22 cellular contexts compared by ENCODE assay signal in genomic region chr6:5453531-5453930, GRCh38.
A peak's percentile ranks its signal among the peaks of the same experiment; 100 is the strongest.
DNase-seq lines count a peak whose midpoint lies in the region; ATAC-seq, FAIRE-seq and TF ChIP-seq lines count a peak whose summit lies in the region.
"Had no signal": no experiment of that assay in that cellular context is flagged by ENCODE, and none has a peak within 500 bp of the region (broad histone marks: within the 10 kb centered on the region; RNA-seq: fewer than 3 reads in every experiment).

No MANE protein-coding gene starts in this region.

- ATAC-seq in HepG2 (no peak), GM18498 (IDR thresholded peaks at IDR 0.05; ENCODE audit: unreplicated experiment) (no peak)
- ATAC-seq: right cardiac atrium had no signal

- no peaks in the 10 kb centered on the region for H3K27me3 ChIP-seq in hepatocyte
- no peaks in the 10 kb centered on the region for H3K27me3 ChIP-seq in HepG2 (ENCODE audit: control insufficient read depth in 1 of 2, insufficient read depth in 2 of 2, low read length in 2 of 2)
- H3K27me3 ChIP-seq: ovary, spleen had no signal

- POLR2A ChIA-PET in HepG2 (lab: Yijun Ruan, JAX), result no interaction called here

- intact Hi-C loops in lower leg skin (cut with DNase I; ENCODE audit: low total_unique reads), result no loop called here
- intact Hi-C loops in HepG2 (cut with micrococcal nuclease; ENCODE audit: unreplicated experiment), result no loop called here

- H3K36me3 ChIP-seq in hepatocyte (replicated peaks; ENCODE audit: insufficient read depth, low read depth) (no peaks in the 10 kb centered on the region), HepG2 (replicated peaks in 1 of 2; ENCODE audit: control insufficient read depth in 1 of 2, insufficient read depth in 2 of 2, low read length in 2 of 2) (no peaks in the 10 kb centered on the region)
- H3K36me3 ChIP-seq: ovary, spleen, WERI-Rb-1 had no signal

- H4K20me1 ChIP-seq in hepatocyte (ENCODE audit: insufficient read depth, poor library complexity, severe bottlenecking) (no peaks in the 10 kb centered on the region), HepG2 (ENCODE audit: insufficient read depth, low read length) (no peaks in the 10 kb centered on the region)

- H3K4me3 ChIP-seq in hepatocyte, result no peak overlapping the region
- H3K4me3 ChIP-seq in lower leg skin (ENCODE audit: low read depth, poor library complexity, severe bottlenecking), result no peak overlapping the region
- no peak overlapping the region for H3K4me3 ChIP-seq in HepG2 (replicated peaks in 1 of 3; ENCODE audit: insufficient read depth in 1 of 3, low read depth in 2 of 3, low read length in 3 of 3)
- H3K4me3 ChIP-seq: ovary, spleen had no signal

- H3K27ac ChIP-seq in hepatocyte (no peak overlapping the region), HepG2 (ENCODE audit: extremely low read length, insufficient read depth, low read length) (no peak overlapping the region)
- H3K27ac ChIP-seq: ovary, spleen, WERI-Rb-1 had no signal

- TF ChIP-seq EP300 in HepG2 (IDR thresholded peaks at IDR 0.05; ENCODE audit: low read depth in 2 of 2, low read length in 2 of 2) (no peak), HepG2 (CRISPR knock-in tag; IDR thresholded peaks at IDR 0.05; ENCODE audit: borderline replicate concordance) (no peak)

- H2AFZ ChIP-seq in hepatocyte (no peak overlapping the region), HepG2 (ENCODE audit: low read length) (no peak overlapping the region)

- CTCF ChIA-PET in HepG2 (lab: Yijun Ruan, JAX; ENCODE audit: low intra/inter-chr PET ratio, low total read pairs), result no interaction called here

- no peaks in the 10 kb centered on the region for H3K9me2 ChIP-seq in hepatocyte (replicated peaks; ENCODE audit: insufficient read depth)

- no peak for TF ChIP-seq CTCF in hepatocyte (IDR thresholded peaks at IDR 0.05; ENCODE audit: poor library complexity)
- TF ChIP-seq CTCF in lower leg skin (IDR thresholded peaks at IDR 0.05), result no peak
- no peak for TF ChIP-seq CTCF in HepG2 (CRISPR knock-in tag; IDR thresholded peaks at IDR 0.05)

- H3K9me3 ChIP-seq in hepatocyte (ENCODE audit: low read depth) (no peaks in the 10 kb centered on the region), HepG2 (ENCODE audit: low read length) (no peaks in the 10 kb centered on the region)
- H3K9me3 ChIP-seq: ovary, spleen had no signal

- WGBS in hepatocyte (ENCODE audit: low lambda C conversion rate, missing lambda C conversion rate), result 87% methylated on average over 5 of the region's 5 CpGs
- 83 to 87% methylated on average over 5 of the region's 5 CpGs for WGBS in lower leg skin, 2 donors
- WGBS in HepG2 (ENCODE audit: low lambda C conversion rate), result 90% methylated on average over 5 of the region's 5 CpGs

- TF ChIP-seq RAD21 in HepG2 (CRISPR knock-in tag; IDR thresholded peaks at IDR 0.05), result no peak

- H3K4me1 ChIP-seq in hepatocyte (ENCODE audit: insufficient read depth) (no peaks in the 10 kb centered on the region), HepG2 (ENCODE audit: insufficient read depth, low read length) (no peaks in the 10 kb centered on the region)
- H3K4me1 ChIP-seq: spleen had no signal

- H3K79me2 ChIP-seq in hepatocyte (no peaks in the 10 kb centered on the region), HepG2 (ENCODE audit: insufficient read depth, low read length) (no peaks in the 10 kb centered on the region)

- H3K4me2 ChIP-seq in hepatocyte (no peak overlapping the region), HepG2 (ENCODE audit: low read depth, low read length) (no peak overlapping the region)

- DNase-seq in ACHN (peak; percentile 47), M059J (ENCODE audit: low read depth) (peak; percentile 58), NCI-H524 treated with DMSO at 0.1 percent for 48 hours (lab: John Stamatoyannopoulos, UW) (peak; percentile 13), cerebellum (ENCODE audit: low spot score) (peak; percentile 52), hepatocyte (ENCODE audit: low spot score) (no peak), lower leg skin (ENCODE audit: low spot score in 2 of 2) (no peak), HepG2 (ENCODE audit: low spot score) (no peak)
- DNase-seq: activated CD4-positive, alpha-beta T cell treated with anti-CD3 and anti-CD28 coated beads for 48 hours; activated gamma-delta T cell treated with Interleukin-2 at 50 U/mL for 16 hours; activated T-cell treated with anti-CD3 and anti-CD28 coated beads, Interleukin-2, amount 50 U/mL, for 24 hours; COR-L47; effector CD4-positive, alpha-beta T cell; Kasumi-1; NCI-H187 treated with DMSO at 0.1 percent for 48 hours; NCI-H345; nephron progenitor cell; ovary; right cardiac atrium; spleen; trophoblast cell; WERI-Rb-1 had no signal

- H3K9ac ChIP-seq in HepG2 (ENCODE audit: insufficient read depth, low read depth, low read length), result no peak overlapping the region

- in situ Hi-C loops in ACHN (cut with HindIII; ENCODE audit: low pct_ligation_motif_present, low pct_unique_long_range_greater_than_20kb, low sequenced_read_pairs), result no loop called here
- in situ Hi-C loops in HepG2 (cut with HindIII; ENCODE audit: extremely low pct_ligation_motif_present, low pct_unique_long_range_greater_than_20kb), result no loop called here

- TF ChIP-seq POLR2A in lower leg skin (IDR thresholded peaks at IDR 0.05) (no peak), HepG2 (IDR thresholded peaks at IDR 0.05; ENCODE audit: insufficient read depth in 1 of 2, low read depth in 2 of 2, low read length in 2 of 2) (no peak)

- FAIRE-seq in HepG2 (lab: Jason Lieb, UNC), result no peak

- BruUV-seq in HepG2 (replicated peaks; lab: Mats Ljungman, UMichigan), result no TSS peak

TF ChIP-seq in HepG2, 621 proteins besides CTCF, POLR2A, EP300 and RAD21 (continues in another document):
- TF ChIP-seq ZNF121 (CRISPR knock-in tag; IDR thresholded peaks at IDR 0.05), result no peak
- no peak for TF ChIP-seq HNRNPH1 (optimal IDR thresholded peaks at IDR 0.05; ENCODE audit: low read depth, low read length)
- no peak for TF ChIP-seq ZNF260 (CRISPR knock-in tag; IDR thresholded peaks at IDR 0.05; ENCODE audit: borderline replicate concordance, low read depth)
- TF ChIP-seq, protein P1, sequence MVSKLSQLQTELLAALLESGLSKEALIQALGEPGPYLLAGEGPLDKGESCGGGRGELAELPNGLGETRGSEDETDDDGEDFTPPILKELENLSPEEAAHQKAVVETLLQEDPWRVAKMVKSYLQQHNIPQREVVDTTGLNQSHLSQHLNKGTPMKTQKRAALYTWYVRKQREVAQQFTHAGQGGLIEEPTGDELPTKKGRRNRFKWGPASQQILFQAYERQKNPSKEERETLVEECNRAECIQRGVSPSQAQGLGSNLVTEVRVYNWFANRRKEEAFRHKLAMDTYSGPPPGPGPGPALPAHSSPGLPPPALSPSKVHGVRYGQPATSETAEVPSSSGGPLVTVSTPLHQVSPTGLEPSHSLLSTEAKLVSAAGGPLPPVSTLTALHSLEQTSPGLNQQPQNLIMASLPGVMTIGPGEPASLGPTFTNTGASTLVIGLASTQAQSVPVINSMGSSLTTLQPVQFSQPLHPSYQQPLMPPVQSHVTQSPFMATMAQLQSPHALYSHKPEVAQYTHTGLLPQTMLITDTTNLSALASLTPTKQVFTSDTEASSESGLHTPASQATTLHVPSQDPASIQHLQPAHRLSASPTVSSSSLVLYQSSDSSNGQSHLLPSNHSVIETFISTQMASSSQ (IDR thresholded peaks at IDR 0.05; ENCODE audit: low read depth), result no peak
- TF ChIP-seq, protein P1 (CRISPR knock-in tag; IDR thresholded peaks at IDR 0.05; ENCODE audit: borderline replicate concordance), result no peak
- TF ChIP-seq IRF2 (CRISPR knock-in tag; IDR thresholded peaks at IDR 0.05), result no peak
- no peak for TF ChIP-seq POLR2AphosphoS5 (IDR thresholded peaks at IDR 0.05; ENCODE audit: low read depth, low read length)
- no peak for TF ChIP-seq BHLHE40 (IDR thresholded peaks at IDR 0.05; ENCODE audit: low read length)
- no peak for TF ChIP-seq FOXK1 (CRISPR knock-in tag; IDR thresholded peaks at IDR 0.05; ENCODE audit: borderline replicate concordance, low read depth)
- no peak for TF ChIP-seq AHR (CRISPR knock-in tag; IDR thresholded peaks at IDR 0.05)
- no peak for TF ChIP-seq ZNF747 (CRISPR knock-in tag; IDR thresholded peaks at IDR 0.05; ENCODE audit: borderline replicate concordance)
- TF ChIP-seq ZNF501 (CRISPR knock-in tag; IDR thresholded peaks at IDR 0.05), result no peak
- TF ChIP-seq HNRNPK (IDR thresholded peaks at IDR 0.05; ENCODE audit: low read depth, low read length, poor library complexity, severe bottlenecking), result no peak
- no peak for TF ChIP-seq NR1H2 (CRISPR knock-in tag; IDR thresholded peaks at IDR 0.05; ENCODE audit: borderline replicate concordance, low read depth)
- TF ChIP-seq ZFP90 (CRISPR knock-in tag; IDR thresholded peaks at IDR 0.05; ENCODE audit: borderline replicate concordance), result no peak
- no peak for TF ChIP-seq ARNT (IDR thresholded peaks at IDR 0.05)
- no peak for TF ChIP-seq NCOA2 (CRISPR knock-in tag; IDR thresholded peaks at IDR 0.05)
- no peak for TF ChIP-seq DBP (CRISPR knock-in tag; IDR thresholded peaks at IDR 0.05; ENCODE audit: not compliant biosample characterization)
- TF ChIP-seq MYC (CRISPR knock-in tag; IDR thresholded peaks at IDR 0.05; ENCODE audit: borderline replicate concordance), result no peak

Comparison
In these comparisons a context has a peak if more than half of its experiments do, and no peak if none do; other contexts are left out.
1. DNase-seq: peak in ACHN (single experiment), M059J (single experiment), NCI-H524 treated with DMSO at 0.1 percent for 48 hours (single experiment) and cerebellum (single experiment); none in hepatocyte (single experiment), lower leg skin (0 of 2) and HepG2 (single experiment).